31 cellular contexts compared by ENCODE assay signal in the genomic region with DNA sequence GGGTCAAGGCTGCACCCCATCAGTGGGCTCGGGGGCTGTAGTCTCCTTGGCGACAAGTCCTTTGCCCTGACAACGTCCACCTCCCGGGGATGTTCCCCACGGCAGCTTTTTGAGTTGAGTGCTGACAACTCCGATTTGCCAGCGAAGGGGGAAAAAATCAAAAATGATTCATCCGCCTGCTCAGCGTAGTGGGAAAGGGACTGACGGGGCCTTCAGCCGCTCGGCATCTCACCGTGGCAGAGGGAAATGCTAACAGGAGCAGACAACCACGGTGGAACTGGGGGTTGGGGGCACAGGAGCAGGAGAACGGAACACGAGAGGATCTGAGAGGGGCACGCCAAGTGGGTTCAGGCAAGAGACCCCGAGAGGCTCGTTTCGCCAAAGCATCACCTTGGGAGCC.
"Had no signal": no experiment of that assay in that cellular context is flagged by ENCODE, and none has a peak within 500 bp of the region (broad histone marks: within the 10 kb centered on the region; RNA-seq: fewer than 3 reads in every experiment).

No MANE protein-coding gene starts in this region.

- H3K4me1 Mint-ChIP-seq: activated CD4-positive, alpha-beta memory T cell treated with anti-CD3 and anti-CD28 coated beads, Interleukin-2, amount 10 ng/mL, durations not matched to agents 7 days and 5 days; activated CD4-positive, alpha-beta T cell treated with anti-CD3 and anti-CD28 coated beads, Interleukin-2, amount 10 ng/mL, durations not matched to agents 7 days and 5 days; activated naive CD4-positive, alpha-beta T cell treated with anti-CD3 and anti-CD28 coated beads, Interleukin-2, amount 50 U/mL, for 24 hours; activated T-helper 17 cell treated with anti-CD3 and anti-CD28 coated beads, Interleukin-2, amount 50 U/mL, for 72 hours; naive B cell; stimulated activated memory B cell treated with anti-CD40 and anti-IgM and Interleukin-4, amounts not matched to agents 10 μg/mL and 1 μg/mL and 100 μg/mL, for 72 hours; stimulated activated naive CD8-positive, alpha-beta T cell treated with anti-CD3 and anti-CD28 coated beads, Interleukin-15, amount 100 ng/mL, for 72 hours had no signal

- H3K27me3 ChIP-seq: right atrium auricular region had no signal

- H3K36me3 Mint-ChIP-seq: activated naive CD4-positive, alpha-beta T cell treated with anti-CD3 and anti-CD28 coated beads, Interleukin-2, amount 50 U/mL, for 24 hours; stimulated activated memory B cell treated with anti-CD40 and anti-IgM and Interleukin-4, amounts not matched to agents 10 μg/mL and 1 μg/mL and 100 μg/mL, for 72 hours had no signal

- H3K27ac ChIP-seq: body of pancreas, cardiac muscle cell, coronary artery, gastrocnemius medialis, left ventricle myocardium inferior, parathyroid adenoma, right atrium auricular region had no signal

- H3K27me3 Mint-ChIP-seq: activated CD4-positive, alpha-beta memory T cell treated with anti-CD3 and anti-CD28 coated beads, Interleukin-2, amount 10 ng/mL, durations not matched to agents 7 days and 5 days had no signal

- H3K4me1 ChIP-seq: body of pancreas, gastrocnemius medialis, left ventricle myocardium inferior, parathyroid adenoma, right atrium auricular region had no signal

- H2AFZ ChIP-seq: parathyroid adenoma had no signal

- H3K36me3 ChIP-seq: cardiac muscle cell, gastrocnemius medialis, left ventricle myocardium inferior, right atrium auricular region had no signal

- H3K4me3 ChIP-seq: body of pancreas, cardiac muscle cell, coronary artery, gastrocnemius medialis, left ventricle myocardium inferior, lung, right atrium auricular region, smooth muscle cell had no signal

- H3K4me2 ChIP-seq: smooth muscle cell had no signal

- H3K9me3 Mint-ChIP-seq: activated CD4-positive, alpha-beta memory T cell treated with anti-CD3 and anti-CD28 coated beads, Interleukin-2, amount 10 ng/mL, durations not matched to agents 7 days and 5 days had no signal

- FAIRE-seq: islet of Langerhans had no signal

- H3K9ac ChIP-seq: parathyroid adenoma had no signal

- H3K79me2 ChIP-seq: parathyroid adenoma had no signal

- ATAC-seq: activated T-cell treated with anti-CD3 and anti-CD28 coated beads, Interleukin-2, amount 50 U/mL, for 4 hours; activated T-helper 17 cell treated with anti-CD3 and anti-CD28 coated beads, Interleukin-2, amount 50 U/mL, for 72 hours; body of pancreas; effector memory CD8-positive, alpha-beta T cell; gastrocnemius medialis; stimulated activated memory B cell treated with anti-CD40 and anti-IgM and Interleukin-4, amounts not matched to agents 10 μg/mL and 1 μg/mL and 100 μg/mL, for 72 hours; stimulated activated naive CD8-positive, alpha-beta T cell treated with anti-CD3 and anti-CD28 coated beads, Interleukin-15, amount 100 ng/mL, for 72 hours; WTC11 had no signal

- H3K27ac Mint-ChIP-seq: activated CD4-positive, alpha-beta memory T cell treated with anti-CD3 and anti-CD28 coated beads, Interleukin-2, amount 10 ng/mL, durations not matched to agents 7 days and 5 days; activated CD4-positive, alpha-beta T cell treated with anti-CD3 and anti-CD28 coated beads, Interleukin-2, amount 10 ng/mL, durations not matched to agents 7 days and 5 days; activated naive CD4-positive, alpha-beta T cell treated with anti-CD3 and anti-CD28 coated beads, Interleukin-2, amount 50 U/mL, for 24 hours; activated T-helper 17 cell treated with anti-CD3 and anti-CD28 coated beads, Interleukin-2, amount 50 U/mL, for 72 hours; effector memory CD8-positive, alpha-beta T cell; nephron progenitor cell; stimulated activated memory B cell treated with anti-CD40 and anti-IgM and Interleukin-4, amounts not matched to agents 10 μg/mL and 1 μg/mL and 100 μg/mL, for 72 hours; stimulated activated naive CD8-positive, alpha-beta T cell treated with anti-CD3 and anti-CD28 coated beads, Interleukin-15, amount 100 ng/mL, for 72 hours; T-helper 1 cell treated with Interleukin-12 subunit alpha and Interleukin-12 subunit beta and Interleukin-4 antibody, amounts not matched to agents 30 μg/mL and 1 μg/mL, for 36 hours had no signal

- H3K9me3 ChIP-seq: gastrocnemius medialis had no signal

- H3K4me3 Mint-ChIP-seq: activated CD4-positive, alpha-beta memory T cell treated with anti-CD3 and anti-CD28 coated beads, Interleukin-2, amount 10 ng/mL, durations not matched to agents 7 days and 5 days; activated CD4-positive, alpha-beta T cell treated with anti-CD3 and anti-CD28 coated beads, Interleukin-2, amount 10 ng/mL, durations not matched to agents 7 days and 5 days; activated naive CD4-positive, alpha-beta T cell treated with anti-CD3 and anti-CD28 coated beads, Interleukin-2, amount 50 U/mL, for 24 hours; activated T-cell treated with anti-CD3 and anti-CD28 coated beads, Interleukin-2, amount 50 U/mL, for 4 hours; activated T-helper 17 cell treated with anti-CD3 and anti-CD28 coated beads, Interleukin-2, amount 50 U/mL, for 72 hours; effector memory CD8-positive, alpha-beta T cell; naive B cell; nephron progenitor cell; stimulated activated memory B cell treated with anti-CD40 and anti-IgM and Interleukin-4, amounts not matched to agents 10 μg/mL and 1 μg/mL and 100 μg/mL, for 72 hours; stimulated activated naive CD8-positive, alpha-beta T cell treated with anti-CD3 and anti-CD28 coated beads, Interleukin-15, amount 100 ng/mL, for 72 hours; T-helper 1 cell treated with Interleukin-12 subunit alpha and Interleukin-12 subunit beta and Interleukin-4 antibody, amounts not matched to agents 30 μg/mL and 1 μg/mL, for 36 hours; WTC11 had no signal

- DNase-seq: activated CD4-positive, alpha-beta memory T cell treated with anti-CD3 and anti-CD28 coated beads, Interleukin-2, amount 10 ng/mL, durations not matched to agents 7 days and 5 days; activated CD4-positive, alpha-beta T cell treated with anti-CD3 and anti-CD28 coated beads for 1 hour; activated CD4-positive, alpha-beta T cell treated with anti-CD3 and anti-CD28 coated beads, Interleukin-2, amount 10 ng/mL, durations not matched to agents 7 days and 5 days; activated T-cell treated with anti-CD3 and anti-CD28 coated beads, Interleukin-2, amount 50 U/mL, for 4 hours; body of pancreas; cerebellar nuclear complex; effector memory CD8-positive, alpha-beta T cell; erythroblast; gastrocnemius medialis; glutamatergic neuron; left ventricle myocardium inferior; naive B cell; nephron progenitor cell; stimulated activated CD4-positive, alpha-beta T cell treated with anti-CD3 and anti-CD28 coated beads, Interleukin-1b, Interleukin-23, amount 100 ng/mL, for 48 hours; stimulated activated CD4-positive, alpha-beta T cell treated with anti-CD3 and anti-CD28 coated beads, Interleukin-4, amount 100 ng/mL, for 4 hours; stimulated activated CD8-positive, alpha-beta memory T cell treated with anti-CD3 and anti-CD28 coated beads, Interleukin-4, amount 100 ng/mL, for 48 hours; stimulated activated naive CD8-positive, alpha-beta T cell treated with anti-CD3 and anti-CD28 coated beads, Interleukin-15, amount 100 ng/mL, for 72 hours; substantia nigra; T-helper 9 cell had no signal
